ENCODE assay signal across 8 cellular contexts in genomic region chr6:167893416-167893815, GRCh38.
DNase-seq lines count a peak whose midpoint lies in the region; ATAC-seq lines count a peak whose summit lies in the region.

No MANE protein-coding gene starts in this region.

- peak; percentile 94 for ATAC-seq in GM19023 (IDR thresholded peaks at IDR 0.05; ENCODE audit: unreplicated experiment)
- ATAC-seq in HG02870 (IDR thresholded peaks at IDR 0.05; ENCODE audit: unreplicated experiment): peak; percentile 78
- no peak for ATAC-seq in HG02884 (IDR thresholded peaks at IDR 0.05; ENCODE audit: unreplicated experiment)

- DNase-seq in RPMI7951 (ENCODE audit: low read depth): peak; percentile 47
- DNase-seq in iris pigment epithelial cell (ENCODE audit: low read depth): peak; percentile 69
- no peak for DNase-seq in T-helper 2 cell
- no peak for DNase-seq in stimulated activated CD4-positive, alpha-beta T cell treated with anti-CD3 and anti-CD28 coated beads, Interleukin-4, amount 100 ng/mL, for 1 hour
- DNase-seq in amniotic stem cell (lab: John Stamatoyannopoulos, UW): no peak

Comparison
In these comparisons a context has a peak if more than half of its experiments do, and no peak if none do; other contexts are left out.
1. DNase-seq: peak in RPMI7951 (single experiment) and iris pigment epithelial cell (single experiment); none in T-helper 2 cell (0 of 5), stimulated activated CD4-positive, alpha-beta T cell treated with anti-CD3 and anti-CD28 coated beads, Interleukin-4, amount 100 ng/mL, for 1 hour (single experiment) and amniotic stem cell (single experiment).